ENCODE assay signal across 2 cellular contexts in the genomic region with DNA sequence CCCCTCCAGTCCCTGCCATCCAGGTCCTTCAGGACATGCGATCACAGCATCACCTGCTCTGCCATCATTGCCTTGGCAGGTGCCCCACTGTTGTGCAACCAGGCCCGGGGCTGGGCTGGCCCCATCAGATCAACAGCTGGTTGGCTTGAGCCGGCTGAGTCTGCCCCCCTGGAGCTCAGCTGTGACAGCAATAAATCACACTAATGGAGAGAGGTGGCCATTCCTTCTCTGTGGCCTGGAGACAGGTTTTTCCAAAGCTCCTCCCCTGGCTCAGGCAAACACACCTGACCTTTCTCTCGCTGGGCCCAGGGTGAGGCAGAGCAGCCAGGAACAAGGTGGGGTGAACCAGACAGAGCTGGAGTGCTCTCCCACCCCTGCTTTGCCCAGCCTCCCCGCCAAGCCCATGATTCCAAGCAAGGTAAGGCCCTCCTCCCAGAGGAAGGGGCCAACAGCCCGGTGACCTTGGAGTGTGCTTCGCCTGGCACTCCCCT.
TF ChIP-seq lines count a peak whose summit lies in the region.

No MANE protein-coding gene starts in this region.

TF ChIP-seq in SK-N-SH, 30 proteins besides CTCF, POLR2A, EP300 and RAD21 (continued from another document):
- TF ChIP-seq, protein P1, sequence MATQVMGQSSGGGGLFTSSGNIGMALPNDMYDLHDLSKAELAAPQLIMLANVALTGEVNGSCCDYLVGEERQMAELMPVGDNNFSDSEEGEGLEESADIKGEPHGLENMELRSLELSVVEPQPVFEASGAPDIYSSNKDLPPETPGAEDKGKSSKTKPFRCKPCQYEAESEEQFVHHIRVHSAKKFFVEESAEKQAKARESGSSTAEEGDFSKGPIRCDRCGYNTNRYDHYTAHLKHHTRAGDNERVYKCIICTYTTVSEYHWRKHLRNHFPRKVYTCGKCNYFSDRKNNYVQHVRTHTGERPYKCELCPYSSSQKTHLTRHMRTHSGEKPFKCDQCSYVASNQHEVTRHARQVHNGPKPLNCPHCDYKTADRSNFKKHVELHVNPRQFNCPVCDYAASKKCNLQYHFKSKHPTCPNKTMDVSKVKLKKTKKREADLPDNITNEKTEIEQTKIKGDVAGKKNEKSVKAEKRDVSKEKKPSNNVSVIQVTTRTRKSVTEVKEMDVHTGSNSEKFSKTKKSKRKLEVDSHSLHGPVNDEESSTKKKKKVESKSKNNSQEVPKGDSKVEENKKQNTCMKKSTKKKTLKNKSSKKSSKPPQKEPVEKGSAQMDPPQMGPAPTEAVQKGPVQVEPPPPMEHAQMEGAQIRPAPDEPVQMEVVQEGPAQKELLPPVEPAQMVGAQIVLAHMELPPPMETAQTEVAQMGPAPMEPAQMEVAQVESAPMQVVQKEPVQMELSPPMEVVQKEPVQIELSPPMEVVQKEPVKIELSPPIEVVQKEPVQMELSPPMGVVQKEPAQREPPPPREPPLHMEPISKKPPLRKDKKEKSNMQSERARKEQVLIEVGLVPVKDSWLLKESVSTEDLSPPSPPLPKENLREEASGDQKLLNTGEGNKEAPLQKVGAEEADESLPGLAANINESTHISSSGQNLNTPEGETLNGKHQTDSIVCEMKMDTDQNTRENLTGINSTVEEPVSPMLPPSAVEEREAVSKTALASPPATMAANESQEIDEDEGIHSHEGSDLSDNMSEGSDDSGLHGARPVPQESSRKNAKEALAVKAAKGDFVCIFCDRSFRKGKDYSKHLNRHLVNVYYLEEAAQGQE (IDR thresholded peaks at IDR 0.05; ENCODE audit: low read depth, low read length), result no peak
- TF ChIP-seq TEAD4 (IDR thresholded peaks at IDR 0.05; ENCODE audit: borderline replicate concordance, insufficient read depth) (no peak), ELF1 (IDR thresholded peaks at IDR 0.05) (no peak)
TF ChIP-seq in SK-N-SH: peak in this region for 0.

TF ChIP-seq in SK-N-SH treated with all-trans-retinoic acid at 6 μM for 48 hours, 23 proteins besides CTCF, POLR2A, EP300 and RAD21 (continued from another document):
- TF ChIP-seq, protein P2, sequence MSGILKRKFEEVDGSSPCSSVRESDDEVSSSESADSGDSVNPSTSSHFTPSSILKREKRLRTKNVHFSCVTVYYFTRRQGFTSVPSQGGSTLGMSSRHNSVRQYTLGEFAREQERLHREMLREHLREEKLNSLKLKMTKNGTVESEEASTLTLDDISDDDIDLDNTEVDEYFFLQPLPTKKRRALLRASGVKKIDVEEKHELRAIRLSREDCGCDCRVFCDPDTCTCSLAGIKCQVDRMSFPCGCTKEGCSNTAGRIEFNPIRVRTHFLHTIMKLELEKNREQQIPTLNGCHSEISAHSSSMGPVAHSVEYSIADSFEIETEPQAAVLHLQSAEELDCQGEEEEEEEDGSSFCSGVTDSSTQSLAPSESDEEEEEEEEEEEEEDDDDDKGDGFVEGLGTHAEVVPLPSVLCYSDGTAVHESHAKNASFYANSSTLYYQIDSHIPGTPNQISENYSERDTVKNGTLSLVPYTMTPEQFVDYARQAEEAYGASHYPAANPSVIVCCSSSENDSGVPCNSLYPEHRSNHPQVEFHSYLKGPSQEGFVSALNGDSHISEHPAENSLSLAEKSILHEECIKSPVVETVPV (CRISPR knock-in tag; IDR thresholded peaks at IDR 0.05), result no peak
- TF ChIP-seq BACH2 (CRISPR knock-in tag; IDR thresholded peaks at IDR 0.05; ENCODE audit: borderline replicate concordance), result no peak
- TF ChIP-seq ZNF565 (CRISPR knock-in tag; conservative IDR thresholded peaks at IDR 0.05; ENCODE audit: low read depth), result no peak
- no peak for TF ChIP-seq ZNF70 (CRISPR knock-in tag; IDR thresholded peaks at IDR 0.05)
